9 cellular contexts compared by ENCODE assay signal in genomic region chr5:72523960-72524582, GRCh38.
DNase-seq lines count a peak whose midpoint lies in the region; ATAC-seq lines count a peak whose summit lies in the region.
"Had no signal": no experiment of that assay in that cellular context is flagged by ENCODE, and none has a peak within 500 bp of the region (broad histone marks: within the 10 kb centered on the region; RNA-seq: fewer than 3 reads in every experiment).

No MANE protein-coding gene starts in this region.

- H3K4me1 Mint-ChIP-seq in effector memory CD8-positive, alpha-beta T cell (ENCODE audit: low read depth in 2 of 2), result no peaks in the 10 kb centered on the region
- H3K4me1 Mint-ChIP-seq: IgD-negative memory B cell had no signal

- peaks cover 2 to 8% of the 10 kb centered on the region in 2 donors for H3K9me3 Mint-ChIP-seq in effector memory CD8-positive, alpha-beta T cell

- no peak overlapping the region for H3K4me3 Mint-ChIP-seq in effector memory CD8-positive, alpha-beta T cell
- H3K4me3 Mint-ChIP-seq: IgD-negative memory B cell had no signal

- no peaks in the 10 kb centered on the region for H3K36me3 Mint-ChIP-seq in effector memory CD8-positive, alpha-beta T cell (ENCODE audit: insufficient read depth)
- H3K36me3 Mint-ChIP-seq: IgD-negative memory B cell had no signal

- ATAC-seq in GM21576 (IDR thresholded peaks at IDR 0.05; ENCODE audit: unreplicated experiment), result peak; percentile 56
- no peak for ATAC-seq in HG03442 (IDR thresholded peaks at IDR 0.05; ENCODE audit: unreplicated experiment)
- ATAC-seq in effector memory CD8-positive, alpha-beta T cell (replicated peaks), result no peak

- DNase-seq in CMK (ENCODE audit: low read depth), result peak; percentile 9
- peak; percentile 2 for DNase-seq in NCI-H526 treated with DMSO at 0.1 percent for 48 hours (lab: John Stamatoyannopoulos, UW)
- DNase-seq in cerebellar cortex (ENCODE audit: low spot score), result peak; percentile 36
- peak; percentile 77 for DNase-seq in medulla oblongata (ENCODE audit: extremely low spot score)
- no peak for DNase-seq in effector memory CD8-positive, alpha-beta T cell
- no peak for DNase-seq in germinal center (ENCODE audit: low spot score)

- H3K27ac Mint-ChIP-seq in effector memory CD8-positive, alpha-beta T cell, result no peak overlapping the region
- H3K27ac Mint-ChIP-seq: IgD-negative memory B cell had no signal

- H3K27me3 Mint-ChIP-seq in effector memory CD8-positive, alpha-beta T cell, result peaks cover 14 to 45% of the 10 kb centered on the region in 2 donors

Comparison
In these comparisons a context has a peak if more than half of its experiments do, and no peak if none do; other contexts are left out.
1. DNase-seq: peak in CMK (single experiment), NCI-H526 treated with DMSO at 0.1 percent for 48 hours (single experiment), cerebellar cortex (single experiment) and medulla oblongata (single experiment); none in effector memory CD8-positive, alpha-beta T cell (0 of 3) and germinal center (single experiment).